Comparison of ENCODE assay signal across 13 cellular contexts in genomic region chr13:75308222-75308621, GRCh38.
DNase-seq lines count a peak whose midpoint lies in the region; ATAC-seq and TF ChIP-seq lines count a peak whose summit lies in the region.
"Had no signal": no experiment of that assay in that cellular context is flagged by ENCODE, and none has a peak within 500 bp of the region (broad histone marks: within the 10 kb centered on the region; RNA-seq: fewer than 3 reads in every experiment).

No MANE protein-coding gene starts in this region.

- H3K27me3 ChIP-seq in BE2C: no peaks in the 10 kb centered on the region
- H3K27me3 ChIP-seq: gastroesophageal sphincter, vagina had no signal

- peak; percentile 59 for ATAC-seq in GM18858 (IDR thresholded peaks at IDR 0.05; ENCODE audit: unreplicated experiment)
- ATAC-seq in GM21360 (IDR thresholded peaks at IDR 0.05; ENCODE audit: unreplicated experiment): peak; percentile 46
- peak; percentile 56 for ATAC-seq in HG03159 (IDR thresholded peaks at IDR 0.05; ENCODE audit: unreplicated experiment)
- ATAC-seq in HG03521 (IDR thresholded peaks at IDR 0.05; ENCODE audit: unreplicated experiment): no peak
- ATAC-seq in GM18861 (IDR thresholded peaks at IDR 0.05; ENCODE audit: unreplicated experiment): no peak
- ATAC-seq: gastroesophageal sphincter had no signal

- H3K9me3 ChIP-seq in BE2C: no peaks in the 10 kb centered on the region
- H3K9me3 ChIP-seq: gastroesophageal sphincter, vagina had no signal

- peaks cover 28% of the 10 kb centered on the region for H3K36me3 ChIP-seq in BE2C

- TF ChIP-seq CTCF in BE2C (IDR thresholded peaks at IDR 0.05; ENCODE audit: low read depth, low read length): no peak

- no peaks in the 10 kb centered on the region for H3K4me1 ChIP-seq in BE2C
- H3K4me1 ChIP-seq: gastroesophageal sphincter, vagina had no signal

- DNase-seq in stimulated activated CD4-positive, alpha-beta T cell treated with anti-CD3 and anti-CD28 coated beads, Interleukin-12 subunit alpha, Interleukin-12 subunit beta, amount 100 ng/mL, for 4 hours: peak; percentile 6
- no peak for DNase-seq in BE2C
- DNase-seq in SW 1271 (lab: John Stamatoyannopoulos, UW): no peak
- DNase-seq: NCI-H226, retina, SHP77 treated with DMSO at 0.1 percent for 48 hours had no signal

- no peak overlapping the region for H3K4me3 ChIP-seq in BE2C (ENCODE audit: low read depth, low read length)
- H3K4me3 ChIP-seq: gastroesophageal sphincter, vagina had no signal

Comparison
In these comparisons a context has a peak if more than half of its experiments do, and no peak if none do; other contexts are left out.
1. ATAC-seq: peak in GM18858 (single experiment), GM21360 (single experiment) and HG03159 (single experiment); none in HG03521 (single experiment) and GM18861 (single experiment).